In the genomic region with DNA sequence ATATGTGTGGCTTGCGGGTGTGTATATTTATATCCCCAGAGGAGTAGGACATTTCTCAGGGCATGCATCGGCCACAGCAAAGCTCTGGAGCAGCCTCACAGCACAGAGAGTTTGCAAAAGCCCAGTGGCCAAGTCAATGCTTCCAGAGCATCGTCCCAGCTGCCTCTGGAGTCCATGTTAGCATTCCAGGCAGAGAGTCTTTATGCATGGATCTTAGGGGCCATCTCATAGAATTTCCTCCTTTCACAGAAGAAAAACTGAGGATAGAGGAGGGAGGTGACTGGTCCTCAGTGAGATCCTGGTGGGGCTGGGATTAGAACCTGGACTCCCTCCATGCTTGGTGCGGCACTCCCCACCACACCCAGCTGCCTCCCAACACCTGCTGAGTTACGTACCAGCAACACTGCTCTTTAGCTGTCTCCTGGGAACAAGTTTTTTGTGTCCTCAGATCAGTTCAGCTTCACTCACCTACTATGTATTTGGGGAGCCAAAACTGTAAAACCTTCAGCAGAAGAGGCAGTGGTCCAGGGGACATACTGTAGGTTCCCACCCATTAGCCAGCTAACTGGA, we compare ENCODE assay signal across 1 cellular context.
TF ChIP-seq lines count a peak whose summit lies in the region.

No MANE protein-coding gene starts in this region.

TF ChIP-seq in WTC11, 78 proteins besides CTCF, POLR2A, EP300 and RAD21 (continued from another document):
- TF ChIP-seq, protein P1, sequence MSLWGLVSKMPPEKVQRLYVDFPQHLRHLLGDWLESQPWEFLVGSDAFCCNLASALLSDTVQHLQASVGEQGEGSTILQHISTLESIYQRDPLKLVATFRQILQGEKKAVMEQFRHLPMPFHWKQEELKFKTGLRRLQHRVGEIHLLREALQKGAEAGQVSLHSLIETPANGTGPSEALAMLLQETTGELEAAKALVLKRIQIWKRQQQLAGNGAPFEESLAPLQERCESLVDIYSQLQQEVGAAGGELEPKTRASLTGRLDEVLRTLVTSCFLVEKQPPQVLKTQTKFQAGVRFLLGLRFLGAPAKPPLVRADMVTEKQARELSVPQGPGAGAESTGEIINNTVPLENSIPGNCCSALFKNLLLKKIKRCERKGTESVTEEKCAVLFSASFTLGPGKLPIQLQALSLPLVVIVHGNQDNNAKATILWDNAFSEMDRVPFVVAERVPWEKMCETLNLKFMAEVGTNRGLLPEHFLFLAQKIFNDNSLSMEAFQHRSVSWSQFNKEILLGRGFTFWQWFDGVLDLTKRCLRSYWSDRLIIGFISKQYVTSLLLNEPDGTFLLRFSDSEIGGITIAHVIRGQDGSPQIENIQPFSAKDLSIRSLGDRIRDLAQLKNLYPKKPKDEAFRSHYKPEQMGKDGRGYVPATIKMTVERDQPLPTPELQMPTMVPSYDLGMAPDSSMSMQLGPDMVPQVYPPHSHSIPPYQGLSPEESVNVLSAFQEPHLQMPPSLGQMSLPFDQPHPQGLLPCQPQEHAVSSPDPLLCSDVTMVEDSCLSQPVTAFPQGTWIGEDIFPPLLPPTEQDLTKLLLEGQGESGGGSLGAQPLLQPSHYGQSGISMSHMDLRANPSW (CRISPR knock-in tag; conservative IDR thresholded peaks at IDR 0.05; ENCODE audit: low read depth) = no peak
- TF ChIP-seq HMGXB4 (CRISPR knock-in tag; IDR thresholded peaks at IDR 0.05) (no peak), TCF7 (CRISPR knock-in tag; IDR thresholded peaks at IDR 0.05; ENCODE audit: low read depth) (no peak), JAZF1 (CRISPR knock-in tag; IDR thresholded peaks at IDR 0.05) (no peak), NFYB (CRISPR knock-in tag; conservative IDR thresholded peaks at IDR 0.05; ENCODE audit: low read depth) (no peak), JUN (CRISPR knock-in tag; IDR thresholded peaks at IDR 0.05) (no peak)
- TF ChIP-seq, protein P2, sequence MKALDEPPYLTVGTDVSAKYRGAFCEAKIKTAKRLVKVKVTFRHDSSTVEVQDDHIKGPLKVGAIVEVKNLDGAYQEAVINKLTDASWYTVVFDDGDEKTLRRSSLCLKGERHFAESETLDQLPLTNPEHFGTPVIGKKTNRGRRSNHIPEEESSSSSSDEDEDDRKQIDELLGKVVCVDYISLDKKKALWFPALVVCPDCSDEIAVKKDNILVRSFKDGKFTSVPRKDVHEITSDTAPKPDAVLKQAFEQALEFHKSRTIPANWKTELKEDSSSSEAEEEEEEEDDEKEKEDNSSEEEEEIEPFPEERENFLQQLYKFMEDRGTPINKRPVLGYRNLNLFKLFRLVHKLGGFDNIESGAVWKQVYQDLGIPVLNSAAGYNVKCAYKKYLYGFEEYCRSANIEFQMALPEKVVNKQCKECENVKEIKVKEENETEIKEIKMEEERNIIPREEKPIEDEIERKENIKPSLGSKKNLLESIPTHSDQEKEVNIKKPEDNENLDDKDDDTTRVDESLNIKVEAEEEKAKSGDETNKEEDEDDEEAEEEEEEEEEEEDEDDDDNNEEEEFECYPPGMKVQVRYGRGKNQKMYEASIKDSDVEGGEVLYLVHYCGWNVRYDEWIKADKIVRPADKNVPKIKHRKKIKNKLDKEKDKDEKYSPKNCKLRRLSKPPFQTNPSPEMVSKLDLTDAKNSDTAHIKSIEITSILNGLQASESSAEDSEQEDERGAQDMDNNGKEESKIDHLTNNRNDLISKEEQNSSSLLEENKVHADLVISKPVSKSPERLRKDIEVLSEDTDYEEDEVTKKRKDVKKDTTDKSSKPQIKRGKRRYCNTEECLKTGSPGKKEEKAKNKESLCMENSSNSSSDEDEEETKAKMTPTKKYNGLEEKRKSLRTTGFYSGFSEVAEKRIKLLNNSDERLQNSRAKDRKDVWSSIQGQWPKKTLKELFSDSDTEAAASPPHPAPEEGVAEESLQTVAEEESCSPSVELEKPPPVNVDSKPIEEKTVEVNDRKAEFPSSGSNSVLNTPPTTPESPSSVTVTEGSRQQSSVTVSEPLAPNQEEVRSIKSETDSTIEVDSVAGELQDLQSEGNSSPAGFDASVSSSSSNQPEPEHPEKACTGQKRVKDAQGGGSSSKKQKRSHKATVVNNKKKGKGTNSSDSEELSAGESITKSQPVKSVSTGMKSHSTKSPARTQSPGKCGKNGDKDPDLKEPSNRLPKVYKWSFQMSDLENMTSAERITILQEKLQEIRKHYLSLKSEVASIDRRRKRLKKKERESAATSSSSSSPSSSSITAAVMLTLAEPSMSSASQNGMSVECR (CRISPR knock-in tag; IDR thresholded peaks at IDR 0.05; ENCODE audit: borderline replicate concordance) = no peak
